8 cellular contexts compared by ENCODE assay signal in the genomic region with DNA sequence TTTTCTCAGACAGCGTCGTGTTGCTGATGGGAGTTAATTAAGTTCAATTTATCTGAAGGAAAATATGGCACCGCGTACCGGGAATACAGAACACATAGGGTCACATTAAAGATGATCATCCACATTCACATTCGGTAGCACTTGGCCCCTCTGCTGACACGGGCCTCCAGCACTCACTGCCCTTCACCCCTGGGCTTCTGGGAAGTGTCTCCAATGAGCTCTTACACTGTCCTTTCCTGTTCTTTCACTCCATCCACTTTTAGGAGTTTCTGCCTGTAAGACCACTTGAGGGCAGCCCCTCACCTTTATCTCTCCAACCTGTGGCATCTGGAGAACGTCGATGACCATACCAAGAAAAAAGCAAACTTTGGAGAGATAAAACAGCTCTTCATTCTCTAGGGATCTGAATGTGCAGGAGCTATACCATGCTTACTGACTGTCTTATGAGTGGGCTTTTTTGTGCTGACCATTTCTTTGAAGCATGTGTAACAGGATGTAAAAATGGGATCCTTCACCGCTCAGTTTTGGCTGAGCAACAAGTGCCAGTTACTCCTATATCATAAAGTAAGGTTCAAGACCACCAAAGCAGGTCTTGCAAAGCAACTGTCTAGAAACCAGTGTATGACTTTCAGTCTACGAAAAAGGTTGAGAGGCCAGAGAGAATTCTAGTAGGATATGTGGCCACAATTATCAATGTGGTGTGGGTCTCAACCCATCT. TPM values are rescaled to one million over a fixed set of nuclear protein-coding genes. Genes with fewer than 3 reads are reported as not detected.
DNase-seq lines count a peak whose midpoint lies in the region; ATAC-seq and TF ChIP-seq lines count a peak whose summit lies in the region.

No MANE protein-coding gene starts in this region.

- H2BK120ac ChIP-seq in mesendoderm (ENCODE audit: low read depth, low read length): no peak overlapping the region

- no peaks in the 10 kb centered on the region for H3K27me3 ChIP-seq in MM.1S (replicated peaks; ENCODE audit: insufficient read depth, low read length)
- H3K27me3 ChIP-seq in mesendoderm (ENCODE audit: insufficient read depth, low read length, poor library complexity): no peaks in the 10 kb centered on the region
- no peaks in the 10 kb centered on the region for H3K27me3 ChIP-seq in uterus

- no peak overlapping the region for H3K4ac ChIP-seq in mesendoderm (ENCODE audit: low read depth, low read length)

- H3K4me1 ChIP-seq in MM.1S (ENCODE audit: low read length): peaks cover 5% of the 10 kb centered on the region
- peaks cover 4% of the 10 kb centered on the region for H3K4me1 ChIP-seq in mesendoderm (ENCODE audit: control insufficient read depth, low read depth, low read length)
- no peaks in the 10 kb centered on the region for H3K4me1 ChIP-seq in uterus

- H3K9me2 ChIP-seq in MM.1S (replicated peaks; ENCODE audit: insufficient read depth, low read length): no peaks in the 10 kb centered on the region

- no peak overlapping the region for H3K23ac ChIP-seq in mesendoderm (ENCODE audit: low read length)

- H3K27ac Mint-ChIP-seq in brain: peak overlapping the region; percentile 86 to 100 (median 98)

- 0 out of 2 replicates have a peak, but pooled peaks cover 4% of the 10 kb centered on the region for H3F3A ChIP-seq in MM.1S (ENCODE audit: insufficient read depth, low read length)

- H3K4me2 ChIP-seq in MM.1S (ENCODE audit: low read depth, low read length): peak overlapping the region; percentile 81
- peak overlapping the region; percentile 18 for H3K4me2 ChIP-seq in mesendoderm (ENCODE audit: low read length)

- peak; percentile 15 for DNase-seq in Daoy (ENCODE audit: low read depth)
- DNase-seq in MM.1S: no peak
- DNase-seq in mesendoderm: peak; percentile 67
- no peak for DNase-seq in uterus
- DNase-seq in sciatic nerve (ENCODE audit: low spot score): no peak
- DNase-seq in kidney tubule cell (ENCODE audit: low spot score): no peak

- H2BK5ac ChIP-seq in mesendoderm (ENCODE audit: low read length): no peak overlapping the region

- TF ChIP-seq POLR2A in uterus (IDR thresholded peaks at IDR 0.05): no peak

- H3K27ac ChIP-seq in MM.1S (ENCODE audit: low read length) (peak overlapping the region; percentile 64; the same call in 1 of the 2 replicates), mesendoderm (ENCODE audit: low read depth, low read length) (no peak overlapping the region), uterus (peak overlapping the region; percentile 76 to 85)

- peak overlapping the region; percentile 83 for H3K4me3 ChIP-seq in MM.1S (ENCODE audit: low read length)
- H3K4me3 ChIP-seq in mesendoderm (ENCODE audit: low read length): peak overlapping the region; percentile 30
- H3K4me3 ChIP-seq in uterus: peak overlapping the region; percentile 59 to 67

- peaks cover 41% of the 10 kb centered on the region for H3K4me1 Mint-ChIP-seq in brain

- peak overlapping the region; percentile 6 for H3K18ac ChIP-seq in mesendoderm (ENCODE audit: low read length)

- peaks cover 10% of the 10 kb centered on the region; the same call in 1 of the 2 replicates for H3K79me2 ChIP-seq in MM.1S (ENCODE audit: low read length)
- no peaks in the 10 kb centered on the region for H3K79me2 ChIP-seq in mesendoderm (ENCODE audit: control insufficient read depth, insufficient read depth, low read length)

- H3K9ac ChIP-seq in MM.1S (ENCODE audit: low read length): peak overlapping the region; percentile 67; the same call in 1 of the 2 replicates
- peak overlapping the region; percentile 52 for H3K9ac ChIP-seq in mesendoderm (ENCODE audit: low read length)

- peaks cover 2% of the 10 kb centered on the region for H3K79me1 ChIP-seq in mesendoderm (ENCODE audit: low read length)

- H3K36me3 Mint-ChIP-seq in brain: no peaks in the 10 kb centered on the region

- H2BK15ac ChIP-seq in mesendoderm (replicated peaks; ENCODE audit: low read depth): no peak overlapping the region

- peak overlapping the region; percentile 96 to 100 (median 100) for H3K4me3 Mint-ChIP-seq in brain

- H3K36me3 ChIP-seq in MM.1S (replicated peaks; ENCODE audit: insufficient read depth, low read length) (no peaks in the 10 kb centered on the region), mesendoderm (ENCODE audit: control insufficient read depth, insufficient read depth, low read length) (no peaks in the 10 kb centered on the region), uterus (no peaks in the 10 kb centered on the region)

- peak overlapping the region; percentile 84 for H3K56ac ChIP-seq in mesendoderm (ENCODE audit: low read length)

- H4K20me1 ChIP-seq in MM.1S (ENCODE audit: insufficient read depth, low read length): no peaks in the 10 kb centered on the region

- intact Hi-C loops in uterus (cut with DNase I; ENCODE audit: low total_unique reads) (no loop called here), sciatic nerve (cut with DNase I) (no loop called here)

- no peak overlapping the region for H4K5ac ChIP-seq in mesendoderm (ENCODE audit: low read length)

- peaks cover 0 to 5% (median 0%) of the 10 kb centered on the region in 5 experiments for H3K9me3 Mint-ChIP-seq in brain

- no CpG with 5 or more reads among the region's 11 CpGs for WGBS in mesendoderm (ENCODE audit: extremely low coverage, insufficient coverage, low lambda C conversion rate)

- H3K9me3 ChIP-seq in MM.1S (replicated peaks; ENCODE audit: insufficient read depth, low read length) (no peaks in the 10 kb centered on the region), uterus (no peaks in the 10 kb centered on the region)

- peaks cover 10% of the 10 kb centered on the region for H3K27me3 Mint-ChIP-seq in brain

- H2AK5ac ChIP-seq in mesendoderm (ENCODE audit: low read length): no peak overlapping the region

- TF ChIP-seq CTCF in MM.1S (IDR thresholded peaks at IDR 0.05; ENCODE audit: low read length) (no peak), brain (conservative IDR thresholded peaks at IDR 0.05) (no peak), uterus (IDR thresholded peaks at IDR 0.05) (no peak)

- no peak for ATAC-seq in HG02759 (IDR thresholded peaks at IDR 0.05; ENCODE audit: unreplicated experiment)
- ATAC-seq in sciatic nerve: no peak

- H4K8ac ChIP-seq in mesendoderm (ENCODE audit: low read depth, low read length): no peak overlapping the region

- H2AFZ ChIP-seq in MM.1S (ENCODE audit: low read length): peak overlapping the region; percentile 98

RNA-seq across cellular contexts. Expression of a gene that starts 1.1 kb away (rescaled TPM):
- 12.7 and 31.7 TPM in 2 replicates for total RNA-seq in Daoy (2014; rRNA removed; shearing (Covaris generic))
- 92.1 TPM for polyA plus RNA-seq in brain (ENCODE audit: insufficient read depth, low read depth, low replicate concordance)
- 21.3 TPM for polyA plus RNA-seq in mesendoderm (2013, experiment 1 of 2)
- 26.8 TPM for polyA plus RNA-seq in mesendoderm (2013, experiment 2 of 2)
- total RNA-seq in uterus (10 to 100 TPM; 12.6 to 64.4 (median 43.7) TPM), sciatic nerve (44.1 TPM)

RNA-seq across cellular contexts. Expression of a gene that starts 32.1 kb away (rescaled TPM):
- total RNA-seq in Daoy (2014; rRNA removed; shearing (Covaris generic)): 0.06 and 5.6 TPM in 2 replicates
- not detected for polyA plus RNA-seq in brain (ENCODE audit: insufficient read depth, low read depth, low replicate concordance)
- polyA plus RNA-seq in mesendoderm (2013, experiment 1 of 2): 0.11 TPM
- 0.11 TPM for polyA plus RNA-seq in mesendoderm (2013, experiment 2 of 2)
- total RNA-seq in uterus: 1 to 10 TPM in 3 of 4 donors, under 1 TPM in 1; under 0.01 to 2.3 (median 1.3) TPM
- total RNA-seq in sciatic nerve: 0.89 TPM

Comparison
In these comparisons a context has a peak if more than half of its experiments do, and no peak if none do; other contexts are left out.
1. DNase-seq: peak in Daoy (single experiment) and mesendoderm (single experiment); none in MM.1S (single experiment), uterus (0 of 2), sciatic nerve (single experiment) and kidney tubule cell (single experiment).
2. H3K4me3 ChIP-seq: peak in every context shown above with its lines; median percentile 83 in MM.1S; 63 in uterus; 30 in mesendoderm.